In genomic region chr2:128027801-128028667, GRCh38 we compare ENCODE assay signal across 1 cellular context.
TF ChIP-seq lines count a peak whose summit lies in the region.

Gene SAP130, minus strand, starts transcription at chr2:128028059. Its CDS starts 1,767 bp downstream, at chr2:128026292.

TF ChIP-seq in K562, 482 proteins besides CTCF, POLR2A, EP300 and RAD21 (continued from another document and continues in another):
- TF ChIP-seq MGA (IDR thresholded peaks at IDR 0.05) (no peak), ZHX1 (conservative IDR thresholded peaks at IDR 0.05; ENCODE audit: low read length) (no peak), DLX4 (CRISPR knock-in tag; IDR thresholded peaks at IDR 0.05) (no peak), ZNF551 (CRISPR knock-in tag; IDR thresholded peaks at IDR 0.05) (no peak), RFX7 (CRISPR knock-in tag; IDR thresholded peaks at IDR 0.05) (no peak), PHB (CRISPR knock-in tag; IDR thresholded peaks at IDR 0.05) (no peak), CAMTA2 (CRISPR knock-in tag; conservative IDR thresholded peaks at IDR 0.05) (no peak), KLF10 (CRISPR knock-in tag; IDR thresholded peaks at IDR 0.05) (no peak), MITF (IDR thresholded peaks at IDR 0.05) (no peak), ZNF408 (CRISPR knock-in tag; IDR thresholded peaks at IDR 0.05; ENCODE audit: low read depth) (no peak), MAFF (IDR thresholded peaks at IDR 0.05; ENCODE audit: low read length) (no peak), CBFB (CRISPR knock-in tag; IDR thresholded peaks at IDR 0.05) (no peak), KDM2B (CRISPR knock-in tag; IDR thresholded peaks at IDR 0.05) (0 out of 2 replicates have a peak, but pooled peaks have one; percentile 38), CXXC5 (CRISPR knock-in tag; IDR thresholded peaks at IDR 0.05) (peak; percentile 46), ZNF561 (CRISPR knock-in tag; conservative IDR thresholded peaks at IDR 0.05) (no peak), ZNF318 (IDR thresholded peaks at IDR 0.05; ENCODE audit: borderline replicate concordance in 1 of 2, low read depth in 1 of 2) (no peak), HDAC2 (IDR thresholded peaks at IDR 0.05) (no peak), NR3C1 (CRISPR knock-in tag; IDR thresholded peaks at IDR 0.05) (no peak), KDM5B (IDR thresholded peaks at IDR 0.05; ENCODE audit: insufficient replicate concordance, low read depth, low read length) (peak; percentile 45), POLR2G (IDR thresholded peaks at IDR 0.05; ENCODE audit: low read depth, low read length) (peak; percentile 88), CBX8 (IDR thresholded peaks at IDR 0.05; ENCODE audit: borderline replicate concordance, extremely low read depth, low read depth, low read length, poor library complexity, severe bottlenecking) (no peak), PREB (CRISPR knock-in tag; IDR thresholded peaks at IDR 0.05) (no peak), TEAD1 (CRISPR knock-in tag; IDR thresholded peaks at IDR 0.05) (peak in 1 of 2 experiments; percentile 59; a peak in 1 of 4 replicates), SIN3B (IDR thresholded peaks at IDR 0.05; ENCODE audit: low read depth) (peak; percentile 29; the same call in 1 of the 2 replicates), MYNN (IDR thresholded peaks at IDR 0.05) (no peak), MYNN (CRISPR knock-in tag; IDR thresholded peaks at IDR 0.05) (no peak), CREB3L1 (IDR thresholded peaks at IDR 0.05; ENCODE audit: borderline replicate concordance, low read depth) (peak; percentile 75; the same call in 1 of the 2 replicates)
